8 cellular contexts compared by ENCODE assay signal in the genomic region with DNA sequence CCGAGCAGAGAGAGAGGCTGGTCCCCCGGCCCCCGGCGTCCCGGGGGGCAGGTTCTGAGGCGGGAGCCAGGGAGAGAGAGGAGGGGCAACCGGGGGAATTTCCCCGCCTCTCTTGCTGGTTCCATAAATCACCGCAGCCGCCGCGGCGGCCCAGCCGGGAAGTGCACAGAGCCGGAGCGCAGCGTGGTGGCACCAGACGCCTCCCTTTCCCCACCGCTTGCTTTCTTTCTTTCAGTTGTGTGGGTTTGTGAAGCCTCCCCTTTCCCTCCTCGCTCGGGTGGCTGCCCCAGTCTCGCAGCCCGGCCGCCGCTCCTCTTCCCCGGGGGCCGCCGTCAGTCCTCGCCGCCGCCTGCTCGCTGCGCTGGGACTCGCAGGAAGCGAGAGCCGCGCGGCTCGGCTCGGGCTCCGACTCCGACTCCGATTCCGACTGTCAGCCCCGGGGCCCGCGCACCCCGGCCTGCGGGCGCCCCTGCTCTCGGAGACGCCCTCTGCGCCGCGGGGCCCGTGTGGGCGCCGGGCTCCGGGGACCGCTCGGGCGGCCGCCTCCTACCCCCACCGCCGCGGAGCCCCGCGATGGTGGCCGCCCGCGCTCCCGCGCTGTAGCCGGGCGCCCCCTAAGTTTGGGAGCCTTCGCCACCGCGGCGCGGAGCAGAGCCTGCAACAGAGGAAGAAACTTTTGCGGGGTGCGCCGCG. TPM values are rescaled to one million over a fixed set of nuclear protein-coding genes. Genes with fewer than 3 reads are reported as not detected.
DNase-seq lines count a peak whose midpoint lies in the region; ATAC-seq and TF ChIP-seq lines count a peak whose summit lies in the region.

A gene (plus strand): TSS at position 153 of the 693 bp plus-strand sequence. CDS start 616 bp downstream, outside the sequence.

- TF ChIP-seq CTCF in AG04450 (IDR thresholded peaks at IDR 0.05; ENCODE audit: low read depth, low read length), result peak; percentile 41

- CTCF ChIA-PET in AG04450 (lab: Charles Lee), result no interaction called here

- H3K4me3 ChIP-seq in AG04450 (ENCODE audit: low read depth, low read length), result peak within 1 kb of the TSS; percentile 67
- peak within 1 kb of the TSS; percentile 31 for H3K4me3 ChIP-seq in mononuclear cell (ENCODE audit: low read length)

- peaks cover 20% of the 10 kb centered on the region for H3K4me1 ChIP-seq in mononuclear cell (ENCODE audit: insufficient read depth, low read length)

- POLR2A ChIA-PET in AG04450 (lab: Yijun Ruan, JAX), result no interaction called here

- peak; percentile 33 for DNase-seq in AG04450 (ENCODE audit: low read depth, low spot score)
- DNase-seq in NCI-H748 (lab: John Stamatoyannopoulos, UW; ENCODE audit: unreplicated experiment), result peak; percentile 83
- peak; percentile 23 for DNase-seq in activated CD8-positive, alpha-beta memory T cell treated with anti-CD3 and anti-CD28 coated beads, Interleukin-2, amount 50 U/mL, for 1 hour (ENCODE audit: extremely low read depth)
- peak; percentile 10 for DNase-seq in epithelial cell of prostate (ENCODE audit: low read depth, low spot score)
- DNase-seq in stimulated activated CD8-positive, alpha-beta memory T cell treated with anti-CD3 and anti-CD28 coated beads, Interleukin-15, amount 100 ng/mL, for 4 hours (ENCODE audit: low read depth in 2 of 2), result peak; percentile 44 to 56

- ATAC-seq in GM19025 (IDR thresholded peaks at IDR 0.05; ENCODE audit: low read depth, unreplicated experiment) (peak; percentile 68), HG03378 (IDR thresholded peaks at IDR 0.05; ENCODE audit: unreplicated experiment) (peak; percentile 80)

- H3K27me3 ChIP-seq in AG04450 (ENCODE audit: control insufficient read depth, insufficient read depth, low read length) (peaks cover 13% of the 10 kb centered on the region), mononuclear cell (ENCODE audit: insufficient read depth, low read length) (peaks cover 56% of the 10 kb centered on the region)

- H3K9me3 ChIP-seq in AG04450 (ENCODE audit: control insufficient read depth, insufficient read depth, low read length) (no peaks in the 10 kb centered on the region; the same call in 1 of the 2 replicates), mononuclear cell (ENCODE audit: low read depth, low read length) (no peaks in the 10 kb centered on the region)

- H3K27ac ChIP-seq in AG04450 (ENCODE audit: low read depth, low read length) (no peak within 1 kb of the TSS), epithelial cell of prostate (no peak within 1 kb of the TSS)

RNA-seq across cellular contexts. Expression of the gene that starts here (rescaled TPM):
- 3.5 and 4.4 TPM in 2 replicates for polyA plus RNA-seq in AG04450 (2011; rRNA removed)
- polyA minus RNA-seq in AG04450 (2011; rRNA and poly(A)+ RNA removed), result 6.6 and 6.8 TPM in 2 replicates
- 1.4 TPM for total RNA-seq in mononuclear cell

Comparison
In these comparisons a context has a peak if more than half of its experiments do, and no peak if none do; other contexts are left out.
1. DNase-seq: peak in every context shown above with its lines; median percentile 83 in NCI-H748; 50 in stimulated activated CD8-positive, alpha-beta memory T cell treated with anti-CD3 and anti-CD28 coated beads, Interleukin-15, amount 100 ng/mL, for 4 hours; 33 in AG04450; 23 in activated CD8-positive, alpha-beta memory T cell treated with anti-CD3 and anti-CD28 coated beads, Interleukin-2, amount 50 U/mL, for 1 hour; 10 in epithelial cell of prostate.